ENCODE assay signal across 10 cellular contexts in genomic region chr9:35798658-35799366, GRCh38. TPM values are rescaled to one million over a fixed set of nuclear protein-coding genes. Genes with fewer than 3 reads are reported as not detected.
DNase-seq lines count a peak whose midpoint lies in the region; ATAC-seq and TF ChIP-seq lines count a peak whose summit lies in the region.
"Had no signal": no experiment of that assay in that cellular context is flagged by ENCODE, and none has a peak within 500 bp of the region (broad histone marks: within the 10 kb centered on the region; RNA-seq: fewer than 3 reads in every experiment).

No MANE protein-coding gene starts in this region.

- intact Hi-C loops in activated T-helper 2 cell treated with anti-CD3 and anti-CD28 coated beads, Interferon-gamma antibody, Interleukin-2, Interleukin-4, amounts not matched to agents 10 μg/mL and 5 μg/mL and 100 μg/mL, durations not matched to agents 14 hours and 24 hours and 36 hours (cut with micrococcal nuclease), result no loop called here
- intact Hi-C loops in Calu3 (cut with micrococcal nuclease; ENCODE audit: unreplicated experiment), result no loop called here

- H3K9ac ChIP-seq in mesenchymal stem cell (ENCODE audit: low read length), result no peak overlapping the region

- H2BK120ac ChIP-seq in mesenchymal stem cell (ENCODE audit: low read depth, low read length), result no peak overlapping the region

- H3K9me3 ChIP-seq in BE2C (no peaks in the 10 kb centered on the region), mesenchymal stem cell (ENCODE audit: control insufficient read depth, low read length) (no peaks in the 10 kb centered on the region)

- H3K27me3 ChIP-seq in BE2C (no peaks in the 10 kb centered on the region), mesenchymal stem cell (ENCODE audit: control insufficient read depth in 1 of 2, insufficient read depth in 1 of 2, low read length in 2 of 2) (no peaks in the 10 kb centered on the region)

- peak overlapping the region; percentile 12 for H4K8ac ChIP-seq in mesenchymal stem cell (ENCODE audit: low read length)

- CTCF ChIA-PET in Calu3 (lab: Charles Lee), result no interaction called here

- H3K27me3 Mint-ChIP-seq in activated T-helper 2 cell treated with anti-CD3 and anti-CD28 coated beads, Interferon-gamma antibody, Interleukin-2, Interleukin-4, amounts not matched to agents 10 μg/mL and 5 μg/mL and 100 μg/mL, durations not matched to agents 14 hours and 24 hours and 36 hours (ENCODE audit: low read depth), result no peaks in the 10 kb centered on the region
- H3K27me3 Mint-ChIP-seq in Calu3 (ENCODE audit: unreplicated experiment), result no peaks in the 10 kb centered on the region
- H3K27me3 Mint-ChIP-seq: T-cell had no signal

- H3K4me2 ChIP-seq in mesenchymal stem cell (ENCODE audit: low read length, poor library complexity, severe bottlenecking), result no peak overlapping the region

- H3K4me1 ChIP-seq in BE2C (peaks cover 14% of the 10 kb centered on the region), mesenchymal stem cell (ENCODE audit: control insufficient read depth, insufficient read depth, low read depth, low read length) (peaks cover 8% of the 10 kb centered on the region)

- ATAC-seq in HG02973 (IDR thresholded peaks at IDR 0.05; ENCODE audit: unreplicated experiment) (peak; percentile 55), HG02970 (IDR thresholded peaks at IDR 0.05; ENCODE audit: low FRiP score, unreplicated experiment) (no peak), HG02678 (IDR thresholded peaks at IDR 0.05; ENCODE audit: unreplicated experiment) (no peak)

- no TSS peak for BruUV-seq in Calu3 (replicated peaks; lab: Mats Ljungman, UMichigan)

- WGBS in mesenchymal stem cell, result 88% methylated on average over 4 of the region's 4 CpGs

- H3K36me3 ChIP-seq in BE2C (no peaks in the 10 kb centered on the region), mesenchymal stem cell (ENCODE audit: control insufficient read depth in 1 of 2, insufficient read depth in 2 of 2, low read depth in 1 of 2, low read length in 2 of 2) (peaks cover 25 to 46% of the 10 kb centered on the region in 2 experiments)

- peak overlapping the region in 1 of 2 experiments; percentile 19 for H3K14ac ChIP-seq in mesenchymal stem cell (ENCODE audit: low read length in 2 of 2)

- H2AFZ ChIP-seq in mesenchymal stem cell (ENCODE audit: low read depth, low read length), result no peak overlapping the region

- H3K79me1 ChIP-seq in mesenchymal stem cell (replicated peaks; ENCODE audit: low read length, poor library complexity, severe bottlenecking), result peaks cover 16% of the 10 kb centered on the region

- no peak overlapping the region for H3K4me3 ChIP-seq in BE2C (ENCODE audit: low read depth, low read length)
- H3K4me3 ChIP-seq in mesenchymal stem cell (ENCODE audit: insufficient read depth in 1 of 2, low read depth in 1 of 2, low read length in 2 of 2), result no peak overlapping the region

- H3K27ac ChIP-seq in mesenchymal stem cell (ENCODE audit: low read length, poor library complexity, severe bottlenecking), result no peak overlapping the region

- no peak overlapping the region for H3K23ac ChIP-seq in mesenchymal stem cell (ENCODE audit: low read length in 2 of 2)

- H2BK12ac ChIP-seq in mesenchymal stem cell (ENCODE audit: low read length in 2 of 2), result no peak overlapping the region

- DNase-seq in BE2C, result peak; percentile 44
- DNase-seq in activated T-helper 2 cell treated with anti-CD3 and anti-CD28 coated beads, Interferon-gamma antibody, Interleukin-2, Interleukin-4, amounts not matched to agents 10 μg/mL and 5 μg/mL and 100 μg/mL, durations not matched to agents 14 hours and 24 hours and 36 hours (ENCODE audit: low spot score), result no peak
- peak; percentile 58 for DNase-seq in mesenchymal stem cell
- no peak for DNase-seq in cerebellar nuclear complex (lab: John Stamatoyannopoulos, UW)
- DNase-seq in Calu3, result no peak
- DNase-seq: GF-D8, T-cell had no signal

- peaks cover 36% of the 10 kb centered on the region for H3K36me3 Mint-ChIP-seq in activated T-helper 2 cell treated with anti-CD3 and anti-CD28 coated beads, Interferon-gamma antibody, Interleukin-2, Interleukin-4, amounts not matched to agents 10 μg/mL and 5 μg/mL and 100 μg/mL, durations not matched to agents 14 hours and 24 hours and 36 hours (ENCODE audit: low read depth)
- H3K36me3 Mint-ChIP-seq in Calu3 (ENCODE audit: insufficient read depth, unreplicated experiment), result peaks cover 4% of the 10 kb centered on the region

- H2BK15ac ChIP-seq in mesenchymal stem cell (ENCODE audit: low read depth, poor library complexity, severe bottlenecking), result no peak overlapping the region

- no peak overlapping the region for H3K18ac ChIP-seq in mesenchymal stem cell (ENCODE audit: low read depth in 1 of 2, low read length in 2 of 2)

- peak overlapping the region; percentile 56 for H3K27ac Mint-ChIP-seq in activated T-helper 2 cell treated with anti-CD3 and anti-CD28 coated beads, Interferon-gamma antibody, Interleukin-2, Interleukin-4, amounts not matched to agents 10 μg/mL and 5 μg/mL and 100 μg/mL, durations not matched to agents 14 hours and 24 hours and 36 hours
- H3K27ac Mint-ChIP-seq in Calu3 (ENCODE audit: unreplicated experiment), result no peak overlapping the region
- H3K27ac Mint-ChIP-seq: T-cell had no signal

- no peaks in the 10 kb centered on the region for H3K9me3 Mint-ChIP-seq in activated T-helper 2 cell treated with anti-CD3 and anti-CD28 coated beads, Interferon-gamma antibody, Interleukin-2, Interleukin-4, amounts not matched to agents 10 μg/mL and 5 μg/mL and 100 μg/mL, durations not matched to agents 14 hours and 24 hours and 36 hours
- H3K9me3 Mint-ChIP-seq in Calu3 (ENCODE audit: low read depth, unreplicated experiment), result no peaks in the 10 kb centered on the region
- H3K9me3 Mint-ChIP-seq: T-cell had no signal

- H3K4ac ChIP-seq in mesenchymal stem cell (ENCODE audit: low read depth in 1 of 2, low read length in 2 of 2), result peak overlapping the region in 1 of 2 experiments; percentile 24

- H2AK5ac ChIP-seq in mesenchymal stem cell (ENCODE audit: low read length, severe bottlenecking), result no peak overlapping the region

- H3K4me3 Mint-ChIP-seq in activated T-helper 2 cell treated with anti-CD3 and anti-CD28 coated beads, Interferon-gamma antibody, Interleukin-2, Interleukin-4, amounts not matched to agents 10 μg/mL and 5 μg/mL and 100 μg/mL, durations not matched to agents 14 hours and 24 hours and 36 hours (ENCODE audit: low read depth), result no peak overlapping the region
- no peak overlapping the region for H3K4me3 Mint-ChIP-seq in Calu3 (ENCODE audit: low read depth, unreplicated experiment)
- H3K4me3 Mint-ChIP-seq: T-cell had no signal

- H2BK5ac ChIP-seq in mesenchymal stem cell (ENCODE audit: low read depth, low read length, poor library complexity, severe bottlenecking), result no peak overlapping the region

- H4K91ac ChIP-seq in mesenchymal stem cell (ENCODE audit: low read length), result no peak overlapping the region

- no peak for TF ChIP-seq CTCF in BE2C (IDR thresholded peaks at IDR 0.05; ENCODE audit: low read depth, low read length)
- TF ChIP-seq CTCF in Calu3 (IDR thresholded peaks at IDR 0.05; ENCODE audit: unreplicated experiment), result no peak

- peaks cover 29% of the 10 kb centered on the region for H3K4me1 Mint-ChIP-seq in activated T-helper 2 cell treated with anti-CD3 and anti-CD28 coated beads, Interferon-gamma antibody, Interleukin-2, Interleukin-4, amounts not matched to agents 10 μg/mL and 5 μg/mL and 100 μg/mL, durations not matched to agents 14 hours and 24 hours and 36 hours (ENCODE audit: low read depth)
- H3K4me1 Mint-ChIP-seq in Calu3 (ENCODE audit: low read depth, unreplicated experiment), result peaks cover 18% of the 10 kb centered on the region

RNA-seq across cellular contexts. Expression of gene NPR2, which starts 7.4 kb away (rescaled TPM):
- 7.4 TPM for polyA plus RNA-seq in BE2C (2012; ENCODE audit: insufficient read depth, insufficient read length, low read depth)
- total RNA-seq in activated T-helper 2 cell treated with anti-CD3 and anti-CD28 coated beads, Interferon-gamma antibody, Interleukin-2, Interleukin-4, amounts not matched to agents 10 μg/mL and 5 μg/mL and 100 μg/mL, durations not matched to agents 14 hours and 24 hours and 36 hours, result 10.4 and 12.0 TPM in 2 replicates
- 28.3 TPM for polyA plus RNA-seq in mesenchymal stem cell (2013, experiment 1 of 2)
- 29.8 TPM for polyA plus RNA-seq in mesenchymal stem cell (2013, experiment 2 of 2)
- 16.8 and 19.2 TPM in 2 replicates for total RNA-seq in Calu3 (2022)

RNA-seq across cellular contexts. Expression of gene SPAG8, which starts 13.2 kb away (rescaled TPM):
- 1.7 TPM for polyA plus RNA-seq in BE2C (2012; ENCODE audit: insufficient read depth, insufficient read length, low read depth)
- 0.82 and 1.5 TPM in 2 replicates for total RNA-seq in activated T-helper 2 cell treated with anti-CD3 and anti-CD28 coated beads, Interferon-gamma antibody, Interleukin-2, Interleukin-4, amounts not matched to agents 10 μg/mL and 5 μg/mL and 100 μg/mL, durations not matched to agents 14 hours and 24 hours and 36 hours
- 0.66 TPM for polyA plus RNA-seq in mesenchymal stem cell (2013, experiment 1 of 2)
- 0.47 TPM for polyA plus RNA-seq in mesenchymal stem cell (2013, experiment 2 of 2)
- total RNA-seq in Calu3 (2022), result 0.97 and 1.2 TPM in 2 replicates

RNA-seq across cellular contexts. Expression of gene HINT2, which starts 16.0 kb away (rescaled TPM):
- polyA plus RNA-seq in BE2C (2012; ENCODE audit: insufficient read depth, insufficient read length, low read depth), result 52.8 TPM
- total RNA-seq in activated T-helper 2 cell treated with anti-CD3 and anti-CD28 coated beads, Interferon-gamma antibody, Interleukin-2, Interleukin-4, amounts not matched to agents 10 μg/mL and 5 μg/mL and 100 μg/mL, durations not matched to agents 14 hours and 24 hours and 36 hours, result 49.4 and 49.7 TPM in 2 replicates
- 46.8 TPM for polyA plus RNA-seq in mesenchymal stem cell (2013, experiment 1 of 2)
- polyA plus RNA-seq in mesenchymal stem cell (2013, experiment 2 of 2), result 44.6 TPM
- total RNA-seq in Calu3 (2022), result 33.9 and 39.7 TPM in 2 replicates

RNA-seq across cellular contexts. Expression of gene FAM221B, which starts 29.7 kb away (rescaled TPM):
- not detected for polyA plus RNA-seq in BE2C (2012; ENCODE audit: insufficient read depth, insufficient read length, low read depth)
- total RNA-seq in activated T-helper 2 cell treated with anti-CD3 and anti-CD28 coated beads, Interferon-gamma antibody, Interleukin-2, Interleukin-4, amounts not matched to agents 10 μg/mL and 5 μg/mL and 100 μg/mL, durations not matched to agents 14 hours and 24 hours and 36 hours, result not detected in 2 replicates
- not detected for polyA plus RNA-seq in mesenchymal stem cell (2013, experiment 1 of 2)
- not detected for polyA plus RNA-seq in mesenchymal stem cell (2013, experiment 2 of 2)
- not detected in 2 replicates for total RNA-seq in Calu3 (2022)
- total RNA-seq: T-cell had no signal

RNA-seq across cellular contexts. Expression of gene TMEM8B, which starts 30.2 kb away (rescaled TPM):
- polyA plus RNA-seq in BE2C (2012; ENCODE audit: insufficient read depth, insufficient read length, low read depth), result 3.4 TPM
- 3.0 and 3.4 TPM in 2 replicates for total RNA-seq in activated T-helper 2 cell treated with anti-CD3 and anti-CD28 coated beads, Interferon-gamma antibody, Interleukin-2, Interleukin-4, amounts not matched to agents 10 μg/mL and 5 μg/mL and 100 μg/mL, durations not matched to agents 14 hours and 24 hours and 36 hours
- 11.8 TPM for polyA plus RNA-seq in mesenchymal stem cell (2013, experiment 1 of 2)
- polyA plus RNA-seq in mesenchymal stem cell (2013, experiment 2 of 2), result 12.0 TPM
- 2.5 and 3.7 TPM in 2 replicates for total RNA-seq in Calu3 (2022)

Comparison
In these comparisons a context has a peak if more than half of its experiments do, and no peak if none do; other contexts are left out.
1. DNase-seq: peak in BE2C (single experiment) and mesenchymal stem cell (single experiment); none in activated T-helper 2 cell treated with anti-CD3 and anti-CD28 coated beads, Interferon-gamma antibody, Interleukin-2, Interleukin-4, amounts not matched to agents 10 μg/mL and 5 μg/mL and 100 μg/mL, durations not matched to agents 14 hours and 24 hours and 36 hours (single experiment), cerebellar nuclear complex (0 of 2) and Calu3 (single experiment).